17 cellular contexts compared by ENCODE assay signal in the genomic region with DNA sequence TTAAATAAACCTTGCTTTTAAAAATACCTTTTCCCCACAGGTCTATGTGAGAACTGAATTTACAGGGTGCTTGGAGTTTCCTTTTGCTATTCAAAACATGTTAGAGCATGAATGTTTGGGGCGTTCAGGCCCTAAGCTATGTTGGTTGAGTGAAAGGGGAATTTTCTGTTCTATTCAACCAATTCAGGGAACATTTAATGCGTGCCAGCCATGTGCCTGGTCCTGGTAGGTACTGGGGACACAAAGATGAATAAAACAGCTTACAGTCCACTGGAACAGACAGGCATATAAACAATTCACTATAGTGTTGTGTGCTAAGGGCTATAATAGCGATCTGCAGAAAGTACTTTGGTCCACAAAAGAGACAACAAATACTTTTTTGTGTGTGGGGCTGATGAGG.
DNase-seq lines count a peak whose midpoint lies in the region; TF ChIP-seq lines count a peak whose summit lies in the region.
"Had no signal": no experiment of that assay in that cellular context is flagged by ENCODE, and none has a peak within 500 bp of the region (broad histone marks: within the 10 kb centered on the region; RNA-seq: fewer than 3 reads in every experiment).

No MANE protein-coding gene starts in this region.

- H3K27ac ChIP-seq in RWPE1 (no peak overlapping the region), dorsolateral prefrontal cortex (peak overlapping the region in 57 of 59 donors; percentile 5 to 95 (median 78)), substantia nigra (ENCODE audit: low read depth, low read length, poor library complexity, severe bottlenecking) (peak overlapping the region; percentile 86), spleen (no peak overlapping the region)
- H3K27ac ChIP-seq: BLaER1 had no signal

- POLR2A ChIA-PET in RWPE1 (lab: Yijun Ruan, JAX; ENCODE audit: low non-redundant PET) = no interaction called here

- TF ChIP-seq CTCF in RWPE1 (conservative IDR thresholded peaks at IDR 0.05; ENCODE audit: low read depth) = no peak
- no peak for TF ChIP-seq CTCF in dorsolateral prefrontal cortex (IDR thresholded peaks at IDR 0.05 in 54 of 56, conservative IDR thresholded peaks at IDR 0.05 in 2 of 56; ENCODE audit: low read depth in 1 of 56, partially characterized antibody in 56 of 56)
- TF ChIP-seq CTCF in spleen (IDR thresholded peaks at IDR 0.05 in 8 of 11, conservative IDR thresholded peaks at IDR 0.05 in 3 of 11) = no peak

- CTCF ChIA-PET in RWPE1 (lab: Yijun Ruan, JAX) = interaction anchor here (0.5 to 1.1 kb wide), 2 partner anchors 14 to 34 kb away, joined by 3 read pairs; no protein-coding TSS in a partner anchor

- peaks cover 0 to 5% (median 0%) of the 10 kb centered on the region in 6 donors for H3K36me3 ChIP-seq in spleen

- H3K9me3 ChIP-seq in spleen = peaks cover 7 to 57% (median 43%) of the 10 kb centered on the region in 8 donors

- DNase-seq in RWPE1 (ENCODE audit: low spot score) (peak; percentile 63), dorsolateral prefrontal cortex (peak in 2 of 10 donors; percentile 54 to 73), globus pallidus (ENCODE audit: low spot score) (peak; percentile 65), substantia nigra (lab: John Stamatoyannopoulos, UW) (peak in 14 of 49 donors; percentile 5 to 67 (median 22)), NCI-H2081 treated with DMSO at 0.1 percent for 48 hours (lab: John Stamatoyannopoulos, UW) (no peak), spleen (no peak), amniotic stem cell (lab: John Stamatoyannopoulos, UW) (no peak)
- DNase-seq in activated effector memory CD4-positive, alpha-beta T cell treated with Interleukin-2 at 50 U/mL for 16 hours = no peak
- DNase-seq: CD8-positive, alpha-beta memory T cell; GOT3; NCI-H1092 treated with DMSO at 0.1 percent for 48 hours; NCI-H146; NCI-H2081; NCI-H510A treated with DMSO at 0.1 percent for 48 hours; NCI-H774; SHP77 had no signal

- H3K27me3 ChIP-seq in dorsolateral prefrontal cortex (no peaks in the 10 kb centered on the region), spleen (replicated peaks in 1 of 7) (no peaks in the 10 kb centered on the region)
- H3K27me3 ChIP-seq: BLaER1 had no signal

- no peak for TF ChIP-seq POLR2A in spleen (IDR thresholded peaks at IDR 0.05)

- H3K4me3 ChIP-seq in dorsolateral prefrontal cortex (peak overlapping the region in 1 of 59 donors; percentile 13), spleen (no peak overlapping the region)
- H3K4me3 ChIP-seq: BLaER1 had no signal

- intact Hi-C loops in dorsolateral prefrontal cortex (cut with DNase I) (loop anchor here in 1 of 2 donors (10.0 kb wide), 1 partner anchor 184 kb away; no protein-coding TSS in a partner anchor), spleen (cut with DNase I; ENCODE audit: low total_unique reads) (no loop called here)

- peaks cover 0 to 4% (median 0%) of the 10 kb centered on the region in 6 donors for H3K4me1 ChIP-seq in spleen
- H3K4me1 ChIP-seq: BLaER1 had no signal

- WGBS in spleen, 5 donors = 62 to 96% (median 80%) methylated on average over 3 of the region's 3 CpGs

Comparison
In these comparisons a context has a peak if more than half of its experiments do, and no peak if none do; other contexts are left out.
1. DNase-seq: peak in RWPE1 (single experiment) and globus pallidus (single experiment); none in activated effector memory CD4-positive, alpha-beta T cell treated with Interleukin-2 at 50 U/mL for 16 hours (single experiment), NCI-H2081 treated with DMSO at 0.1 percent for 48 hours (single experiment), spleen (single experiment) and amniotic stem cell (single experiment).
2. H3K27ac ChIP-seq: peak in dorsolateral prefrontal cortex (57 of 59) and substantia nigra (single experiment); none in RWPE1 (single experiment) and spleen (0 of 8).